Comparison of ENCODE assay signal across 8 cellular contexts in the genomic region with DNA sequence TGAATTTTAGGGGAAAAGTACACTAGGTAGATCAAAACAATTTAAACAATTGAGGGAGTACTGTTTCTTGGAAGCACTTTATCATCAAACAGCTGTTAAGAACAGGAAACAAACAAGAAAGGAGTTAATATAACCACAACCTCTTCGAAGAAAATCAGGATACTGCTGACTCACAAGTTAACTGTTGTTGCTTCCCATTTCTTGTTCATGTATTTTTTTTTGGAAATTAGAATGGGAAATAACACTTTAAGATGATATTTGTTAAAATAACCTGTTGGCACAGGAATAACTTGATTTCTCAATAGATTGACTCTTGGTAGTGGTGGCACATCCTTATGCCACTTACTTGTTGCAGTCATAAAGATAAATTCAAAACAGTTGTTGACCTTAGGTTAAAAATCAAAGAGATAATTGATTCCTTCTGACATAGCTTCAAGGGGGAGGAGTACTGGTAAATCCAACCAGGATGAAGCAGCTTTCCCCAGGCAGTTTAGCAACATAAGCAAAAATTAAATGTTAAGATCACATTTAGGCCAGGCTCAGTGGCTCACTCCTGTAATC. TPM values are rescaled to one million over a fixed set of nuclear protein-coding genes. Genes with fewer than 3 reads are reported as not detected.
DNase-seq lines count a peak whose midpoint lies in the region; FAIRE-seq and TF ChIP-seq lines count a peak whose summit lies in the region.

No MANE protein-coding gene starts in this region.

- H3K9me3 ChIP-seq in SK-N-MC (ENCODE audit: low read depth, low read length) (no peaks in the 10 kb centered on the region), esophagus squamous epithelium (no peaks in the 10 kb centered on the region), small intestine (ENCODE audit: control insufficient read depth, low read depth) (no peaks in the 10 kb centered on the region)

- no peak for FAIRE-seq in small intestine (lab: Jason Lieb, UNC)

- no peak for TF ChIP-seq POLR2A in esophagus squamous epithelium (IDR thresholded peaks at IDR 0.05)

- H3K36me3 ChIP-seq in SK-N-MC (ENCODE audit: insufficient read depth, low read length) (peaks cover 43% of the 10 kb centered on the region), esophagus squamous epithelium (peaks cover 0 to 39% (median 0%) of the 10 kb centered on the region in 3 donors), small intestine (ENCODE audit: control insufficient read depth in 2 of 2, insufficient read depth in 2 of 2, low read length in 2 of 2) (peaks cover 3 to 8% of the 10 kb centered on the region in 2 donors)

- WGBS in esophagus squamous epithelium, 2 donors = 8 to 12% methylated on average over 1 of the region's 1 CpG
- 3 to 6% (median 4%) methylated on average over 1 of the region's 1 CpG for WGBS in small intestine, 3 donors

- H3K9ac ChIP-seq in SK-N-MC (ENCODE audit: insufficient read length) = peak overlapping the region; percentile 5

- TF ChIP-seq CTCF in esophagus squamous epithelium (IDR thresholded peaks at IDR 0.05) = no peak

- H3K27ac ChIP-seq in SK-N-MC (peak overlapping the region; percentile 51; the same call in 1 of the 2 replicates), esophagus squamous epithelium (peak overlapping the region in 3 of 4 donors; percentile 23 to 99 (median 64)), small intestine (ENCODE audit: low read depth in 1 of 2, low read length in 1 of 2) (peak overlapping the region in 1 of 2 donors; percentile 74)

- H3K27me3 ChIP-seq in esophagus squamous epithelium = no peaks in the 10 kb centered on the region
- H3K27me3 ChIP-seq in small intestine (ENCODE audit: control insufficient read depth in 2 of 2, insufficient read depth in 2 of 2, low read length in 2 of 2) = no peaks in the 10 kb centered on the region

- peaks cover 12 to 53% (median 36%) of the 10 kb centered on the region in 3 donors for H3K4me1 ChIP-seq in esophagus squamous epithelium
- H3K4me1 ChIP-seq in small intestine (ENCODE audit: control insufficient read depth in 2 of 2, insufficient read depth in 1 of 2, low read depth in 1 of 2, low read length in 1 of 2) = peaks cover 5 to 10% of the 10 kb centered on the region in 2 donors

- intact Hi-C loops in esophagus squamous epithelium (cut with DNase I) = no loop called here

- DNase-seq in NOMO-1 treated with DMSO at 0.1 percent for 48 hours (lab: John Stamatoyannopoulos, UW; ENCODE audit: unreplicated experiment) (peak; percentile 33), NOMO-1 treated with dmso at 0.1 percent for 144 hours (lab: John Stamatoyannopoulos, UW; ENCODE audit: unreplicated experiment) (no peak), SK-N-MC (ENCODE audit: low read depth, low spot score) (no peak), esophagus squamous epithelium (lab: John Stamatoyannopoulos, UW) (no peak), small intestine (peak; percentile 56), retina (no peak), SK-N-DZ (ENCODE audit: low spot score) (no peak), epidermal melanocyte (ENCODE audit: insufficient read length, low spot score) (no peak)

- H3K4me3 ChIP-seq in SK-N-MC = 0 out of 2 replicates have a peak overlapping the region, but pooled peaks have one; percentile 17
- H3K4me3 ChIP-seq in esophagus squamous epithelium = peak overlapping the region in 1 of 4 donors; percentile 32
- H3K4me3 ChIP-seq in small intestine (ENCODE audit: low read depth in 1 of 2, low read length in 2 of 2) = peak overlapping the region in 1 of 2 donors; percentile 15

RNA-seq across cellular contexts. Expression of gene BNIP2, which starts 3.3 kb away (rescaled TPM):
- 100 to 1,000 TPM in 1 of 4 donors, 10 to 100 TPM in 3; 57.5 to 115 (median 74.6) TPM for total RNA-seq in esophagus squamous epithelium
- 10 to 100 TPM; 26.7 to 37.8 (median 35.9) TPM for polyA plus RNA-seq in small intestine
- 48.9 and 67.9 TPM in 2 replicates for polyA plus RNA-seq in SK-N-DZ (2014; cell fraction: cytosol; rRNA removed)
- polyA plus RNA-seq in SK-N-DZ (2014; cell fraction: nucleus; rRNA removed) = 41.6 and 46.3 TPM in 2 replicates

RNA-seq across cellular contexts. Expression of gene GTF2A2, which starts 28.5 kb away (rescaled TPM):
- 10 to 100 TPM; 18.7 to 35.7 (median 28.2) TPM for total RNA-seq in esophagus squamous epithelium
- polyA plus RNA-seq in small intestine = 10 to 100 TPM; 46.5 to 87.8 (median 49.9) TPM
- polyA plus RNA-seq in SK-N-DZ (2014; cell fraction: cytosol; rRNA removed) = 237 and 267 TPM in 2 replicates
- 151 and 153 TPM in 2 replicates for polyA plus RNA-seq in SK-N-DZ (2014; cell fraction: nucleus; rRNA removed)

Comparison
In these comparisons a context has a peak if more than half of its experiments do, and no peak if none do; other contexts are left out.
1. DNase-seq: peak in NOMO-1 treated with DMSO at 0.1 percent for 48 hours (single experiment) and small intestine (single experiment); none in NOMO-1 treated with dmso at 0.1 percent for 144 hours (single experiment), SK-N-MC (single experiment), esophagus squamous epithelium (single experiment), retina (single experiment), SK-N-DZ (single experiment) and epidermal melanocyte (single experiment).